Comparison of ENCODE assay signal across 25 cellular contexts in genomic region chr10:63201118-63201517, GRCh38.
"Had no signal": no experiment of that assay in that cellular context is flagged by ENCODE, and none has a peak within 500 bp of the region (broad histone marks: within the 10 kb centered on the region; RNA-seq: fewer than 3 reads in every experiment).

No MANE protein-coding gene starts in this region.

- H3K27me3 ChIP-seq: adrenal gland, ascending aorta, brain microvascular endothelial cell, colonic mucosa, dorsolateral prefrontal cortex, esophagus squamous epithelium, gastroesophageal sphincter, upper lobe of left lung had no signal

- H3K4me3 Mint-ChIP-seq: activated CD4-positive, alpha-beta T cell treated with anti-CD3 and anti-CD28 coated beads for 36 hours; activated naive CD8-positive, alpha-beta T cell; activated T-cell treated with anti-CD3 and anti-CD28 coated beads, Interleukin-2, amount 50 U/mL, for 24 hours; activated T-helper 17 cell treated with anti-CD3 and anti-CD28 coated beads, Interleukin-2, amount 50 U/mL, for 72 hours; central memory CD8-positive, alpha-beta T cell; endodermal cell; T-cell had no signal

- H3K27me3 Mint-ChIP-seq: activated CD4-positive, alpha-beta T cell treated with anti-CD3 and anti-CD28 coated beads for 36 hours; activated naive CD8-positive, alpha-beta T cell; activated T-cell treated with anti-CD3 and anti-CD28 coated beads, Interleukin-2, amount 50 U/mL, for 24 hours; activated T-helper 17 cell treated with anti-CD3 and anti-CD28 coated beads, Interleukin-2, amount 50 U/mL, for 72 hours; central memory CD8-positive, alpha-beta T cell; T-cell had no signal

- H3K4me3 ChIP-seq: adrenal gland, ascending aorta, colonic mucosa, dorsolateral prefrontal cortex, esophagus squamous epithelium, gastroesophageal sphincter, upper lobe of left lung had no signal

- H3K4me1 ChIP-seq: colonic mucosa had no signal

- H3K9me3 Mint-ChIP-seq: activated T-cell treated with anti-CD3 and anti-CD28 coated beads, Interleukin-2, amount 50 U/mL, for 24 hours; activated T-helper 17 cell treated with anti-CD3 and anti-CD28 coated beads, Interleukin-2, amount 50 U/mL, for 72 hours; central memory CD8-positive, alpha-beta T cell; endodermal cell; T-cell had no signal

- H3K27ac Mint-ChIP-seq: activated CD4-positive, alpha-beta T cell treated with anti-CD3 and anti-CD28 coated beads for 36 hours; activated naive CD8-positive, alpha-beta T cell; activated T-cell treated with anti-CD3 and anti-CD28 coated beads, Interleukin-2, amount 50 U/mL, for 24 hours; activated T-helper 17 cell treated with anti-CD3 and anti-CD28 coated beads, Interleukin-2, amount 50 U/mL, for 72 hours; endodermal cell; T-cell had no signal

- H3K27ac ChIP-seq: adrenal gland, ascending aorta, brain microvascular endothelial cell, colonic mucosa, dorsolateral prefrontal cortex, esophagus squamous epithelium, upper lobe of left lung had no signal

- H3K36me3 ChIP-seq: colonic mucosa had no signal

- ATAC-seq: activated CD4-positive, alpha-beta T cell treated with anti-CD3 and anti-CD28 coated beads for 36 hours; activated T-helper 17 cell treated with anti-CD3 and anti-CD28 coated beads, Interleukin-2, amount 50 U/mL, for 72 hours; gastroesophageal sphincter; left cardiac atrium; T-cell had no signal

- H3K9me3 ChIP-seq: adrenal gland, ascending aorta, colonic mucosa, esophagus squamous epithelium, gastroesophageal sphincter, upper lobe of left lung had no signal

- DNase-seq: activated CD4-positive, alpha-beta T cell treated with anti-CD3 and anti-CD28 coated beads for 36 hours; activated CD4-positive, alpha-beta T cell treated with anti-CD3 and anti-CD28 coated beads, Interleukin-2, amount 50 U/mL, for 4 hours; activated CD8-positive, alpha-beta memory T cell treated with anti-CD3 and anti-CD28 coated beads for 24 hours; activated CD8-positive, alpha-beta memory T cell treated with anti-CD3 and anti-CD28 coated beads, Interleukin-2, amount 50 U/mL, for 4 hours; activated T-cell treated with anti-CD3 and anti-CD28 coated beads, Interleukin-2, amount 50 U/mL, for 24 hours; adrenal gland; brain microvascular endothelial cell; colonic mucosa; dorsolateral prefrontal cortex; endodermal cell; esophagus squamous epithelium; head of caudate nucleus; islet precursor cell; left cardiac atrium; occipital lobe; posterior cingulate gyrus; stimulated activated CD4-positive, alpha-beta T cell treated with anti-CD3 and anti-CD28 coated beads, Interleukin-4, amount 100 ng/mL, for 24 hours; stimulated activated naive CD4-positive, alpha-beta T cell treated with Interleukin-2 at 50 U/mL for 16 hours; T-cell; upper lobe of left lung had no signal
